In the genomic region with DNA sequence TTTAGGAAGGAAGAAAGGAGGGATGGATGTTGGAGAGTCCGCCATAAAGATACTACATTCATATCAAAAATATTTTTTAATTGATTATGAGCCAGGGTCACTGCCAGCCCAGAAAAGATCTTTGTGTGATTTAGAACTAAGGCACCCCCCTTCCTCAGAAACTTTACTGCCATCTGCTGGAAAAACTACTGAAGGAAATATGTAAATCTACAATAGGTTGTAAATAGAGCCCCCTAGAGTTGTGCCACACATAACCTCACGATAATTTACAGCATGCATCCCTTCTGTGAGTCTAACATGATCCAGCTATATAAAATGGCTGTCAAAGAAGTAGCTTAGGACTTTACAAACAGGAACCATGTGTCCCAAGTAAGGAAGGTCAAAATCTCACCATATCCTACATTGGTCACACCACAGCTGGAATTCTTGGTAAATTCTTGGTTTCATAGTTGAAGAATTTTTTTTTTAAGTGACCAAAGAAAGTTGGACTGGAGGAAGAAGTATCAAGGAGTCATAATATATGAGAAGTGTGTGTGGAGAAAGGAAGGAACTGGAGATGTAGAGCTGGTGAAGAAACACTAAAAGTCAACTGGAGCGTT, we compare ENCODE assay signal across 9 cellular contexts.
DNase-seq lines count a peak whose midpoint lies in the region; ATAC-seq and TF ChIP-seq lines count a peak whose summit lies in the region.
"Had no signal": no experiment of that assay in that cellular context is flagged by ENCODE, and none has a peak within 500 bp of the region (broad histone marks: within the 10 kb centered on the region; RNA-seq: fewer than 3 reads in every experiment).

No MANE protein-coding gene starts in this region.

- 78% methylated on average over 3 of the region's 3 CpGs for whole genome bisulfite sequencing in heart right ventricle, 2 donors
- WGBS in body of pancreas, 2 donors = 62 to 72% methylated on average over 3 of the region's 3 CpGs

- H3K36me3 ChIP-seq in heart right ventricle = no peaks in the 10 kb centered on the region
- H3K36me3 ChIP-seq in body of pancreas (replicated peaks in 1 of 2; ENCODE audit: insufficient read depth in 1 of 2, low read depth in 2 of 2) = no peaks in the 10 kb centered on the region

- TF ChIP-seq POLR2A in body of pancreas (IDR thresholded peaks at IDR 0.05) = no peak

- H3K4me1 ChIP-seq in heart right ventricle (no peaks in the 10 kb centered on the region), body of pancreas (no peaks in the 10 kb centered on the region)

- H3K9me3 ChIP-seq in heart right ventricle = no peaks in the 10 kb centered on the region
- no peaks in the 10 kb centered on the region for H3K9me3 ChIP-seq in body of pancreas

- ATAC-seq in heart right ventricle (no peak), Right ventricle myocardium superior (ENCODE audit: poor library complexity) (no peak), HG03565 (IDR thresholded peaks at IDR 0.05; ENCODE audit: unreplicated experiment) (no peak), body of pancreas (no peak), HG03571 (IDR thresholded peaks at IDR 0.05; ENCODE audit: unreplicated experiment) (no peak)

- H3K4me3 ChIP-seq in heart right ventricle (no peak overlapping the region), fibroblast of pulmonary artery (replicated peaks; ENCODE audit: low read depth, low read length) (no peak overlapping the region), body of pancreas (no peak overlapping the region)

- TF ChIP-seq CTCF in heart right ventricle (IDR thresholded peaks at IDR 0.05) (peak in 8 of 9 donors; percentile 12 to 52 (median 44)), fibroblast of pulmonary artery (IDR thresholded peaks at IDR 0.05; ENCODE audit: low read length, missing control alignments) (peak; percentile 48), body of pancreas (IDR thresholded peaks at IDR 0.05) (peak in 1 of 7 experiments; percentile 13)

- H3K27me3 ChIP-seq in heart right ventricle (peaks cover 0 to 22% (median 6%) of the 10 kb centered on the region in 7 donors), body of pancreas (no peaks in the 10 kb centered on the region)

- no peak overlapping the region for H3K27ac ChIP-seq in heart right ventricle
- no peak overlapping the region for H3K27ac ChIP-seq in body of pancreas

- no peak for DNase-seq in heart right ventricle
- no peak for DNase-seq in Right ventricle myocardium superior
- DNase-seq in RPMI8226 = peak; percentile 14
- peak; percentile 41 for DNase-seq in fibroblast of pulmonary artery (ENCODE audit: low read depth)
- no peak for DNase-seq in NCI-H187 treated with DMSO at 0.1 percent for 48 hours (lab: John Stamatoyannopoulos, UW)
- DNase-seq in body of pancreas = no peak
- DNase-seq: activated CD4-positive, alpha-beta T cell treated with anti-CD3 and anti-CD28 coated beads for 4 hours had no signal

- intact Hi-C loops in heart right ventricle (cut with DNase I) = loop anchor here in 4 of 10 donors (5.0 to 10.0 kb wide), 5 partner anchors 73 to 448 kb away; no protein-coding TSS in a partner anchor
- intact Hi-C loops in Right ventricle myocardium superior (cut with DNase I) = loop anchor here (10.0 kb wide), 1 partner anchor 190 kb away; no protein-coding TSS in a partner anchor
- intact Hi-C loops in body of pancreas (cut with DNase I) = no loop called here

Comparison
In these comparisons a context has a peak if more than half of its experiments do, and no peak if none do; other contexts are left out.
1. DNase-seq: peak in RPMI8226 (single experiment) and fibroblast of pulmonary artery (single experiment); none in heart right ventricle (0 of 2), Right ventricle myocardium superior (single experiment), NCI-H187 treated with DMSO at 0.1 percent for 48 hours (single experiment) and body of pancreas (0 of 4).